1 cellular context compared by ENCODE assay signal in the genomic region with DNA sequence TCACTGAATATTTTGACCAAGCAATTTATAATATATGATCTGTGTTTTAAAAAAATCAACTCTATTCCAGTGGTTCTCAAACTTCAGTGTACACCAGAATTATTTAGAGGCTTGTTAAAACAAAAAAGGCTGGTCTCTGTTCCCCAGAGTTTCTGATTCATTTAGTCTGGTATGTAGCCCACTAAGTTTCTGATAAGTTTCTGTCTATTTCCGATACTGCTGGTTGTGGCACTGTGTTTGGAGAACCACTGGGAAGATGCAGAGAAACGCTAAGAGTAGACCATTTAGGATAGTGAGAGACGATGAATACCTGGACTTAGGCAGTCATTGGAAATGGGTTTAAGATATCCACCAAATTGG.
TF ChIP-seq lines count a peak whose summit lies in the region.

No MANE protein-coding gene starts in this region.

TF ChIP-seq in IMR-90, 13 proteins besides CTCF, POLR2A, EP300 and RAD21:
- TF ChIP-seq MXI1 (IDR thresholded peaks at IDR 0.05; ENCODE audit: borderline replicate concordance, low read depth, low read length), result no peak
- no peak for TF ChIP-seq FOS (IDR thresholded peaks at IDR 0.05; ENCODE audit: low read depth, low read length)
